ENCODE assay signal across 8 cellular contexts in genomic region chr1:228646717-228647522, GRCh38.
DNase-seq lines count a peak whose midpoint lies in the region; ATAC-seq and TF ChIP-seq lines count a peak whose summit lies in the region.

No MANE protein-coding gene starts in this region.

- H3K36me3 Mint-ChIP-seq in Caco-2 (ENCODE audit: insufficient read depth, unreplicated experiment): peaks cover 6% of the 10 kb centered on the region
- peaks cover 8% of the 10 kb centered on the region for H3K36me3 Mint-ChIP-seq in activated T-helper 2 cell treated with anti-CD3 and anti-CD28 coated beads, Interferon-gamma antibody, Interleukin-2, Interleukin-4, amounts not matched to agents 10 μg/mL and 5 μg/mL and 100 μg/mL, durations not matched to agents 14 hours and 24 hours and 36 hours (ENCODE audit: low read depth)

- H3K9me3 Mint-ChIP-seq in Caco-2 (ENCODE audit: unreplicated experiment): no peaks in the 10 kb centered on the region
- H3K9me3 Mint-ChIP-seq in activated T-helper 2 cell treated with anti-CD3 and anti-CD28 coated beads, Interferon-gamma antibody, Interleukin-2, Interleukin-4, amounts not matched to agents 10 μg/mL and 5 μg/mL and 100 μg/mL, durations not matched to agents 14 hours and 24 hours and 36 hours: no peaks in the 10 kb centered on the region

- POLR2A ChIA-PET in Caco-2 (lab: Charles Lee): interaction anchor here (0.6 kb wide), 1 partner anchor 189 kb away, joined by 11 read pairs; no protein-coding TSS in a partner anchor

- intact Hi-C loops in Caco-2 (cut with micrococcal nuclease; ENCODE audit: unreplicated experiment): no loop called here
- intact Hi-C loops in activated T-helper 2 cell treated with anti-CD3 and anti-CD28 coated beads, Interferon-gamma antibody, Interleukin-2, Interleukin-4, amounts not matched to agents 10 μg/mL and 5 μg/mL and 100 μg/mL, durations not matched to agents 14 hours and 24 hours and 36 hours (cut with micrococcal nuclease): no loop called here
- intact Hi-C loops in Right ventricle myocardium superior (cut with DNase I): no loop called here
- intact Hi-C loops in posterior vena cava (cut with DNase I): no loop called here

- TF ChIP-seq CTCF in Caco-2 (IDR thresholded peaks at IDR 0.05; ENCODE audit: insufficient read depth in 1 of 2, low read depth in 1 of 2, low read length in 1 of 2, severe bottlenecking in 1 of 2, unreplicated experiment in 1 of 2) (no peak), HFF-Myc (IDR thresholded peaks at IDR 0.05; ENCODE audit: low read depth, low read length, missing control alignments) (no peak)

- peak overlapping the region; percentile 79 for H3K4me3 Mint-ChIP-seq in Caco-2 (ENCODE audit: unreplicated experiment)
- H3K4me3 Mint-ChIP-seq in activated T-helper 2 cell treated with anti-CD3 and anti-CD28 coated beads, Interferon-gamma antibody, Interleukin-2, Interleukin-4, amounts not matched to agents 10 μg/mL and 5 μg/mL and 100 μg/mL, durations not matched to agents 14 hours and 24 hours and 36 hours (ENCODE audit: low read depth): peak overlapping the region; percentile 90

- no peaks in the 10 kb centered on the region; the same call in 1 of the 2 replicates for H3K27me3 ChIP-seq in Caco-2 (replicated peaks; ENCODE audit: control insufficient read depth, insufficient read depth, low read length)

- H3K4me3 ChIP-seq in Caco-2 (ENCODE audit: low read depth, low read length) (peak overlapping the region; percentile 54), HFF-Myc (replicated peaks; ENCODE audit: low read depth, low read length) (peak overlapping the region; percentile 61)

- H3K36me3 ChIP-seq in Caco-2 (ENCODE audit: control insufficient read depth, insufficient read depth, low read length): no peaks in the 10 kb centered on the region

- H3K4me1 Mint-ChIP-seq in Caco-2 (ENCODE audit: low read depth, unreplicated experiment): peaks cover 7% of the 10 kb centered on the region
- peaks cover 19% of the 10 kb centered on the region for H3K4me1 Mint-ChIP-seq in activated T-helper 2 cell treated with anti-CD3 and anti-CD28 coated beads, Interferon-gamma antibody, Interleukin-2, Interleukin-4, amounts not matched to agents 10 μg/mL and 5 μg/mL and 100 μg/mL, durations not matched to agents 14 hours and 24 hours and 36 hours (ENCODE audit: low read depth)

- DNase-seq in Caco-2 (peak; percentile 46 to 51), HFF-Myc (ENCODE audit: extremely low read depth, low read depth) (peak; percentile 17), NOMO-1 (lab: John Stamatoyannopoulos, UW; ENCODE audit: unreplicated experiment in 2 of 2) (peak; percentile 39 to 44), Right ventricle myocardium superior (peak; percentile 66), posterior vena cava (ENCODE audit: low spot score) (peak; percentile 87)
- DNase-seq in activated T-helper 2 cell treated with anti-CD3 and anti-CD28 coated beads, Interferon-gamma antibody, Interleukin-2, Interleukin-4, amounts not matched to agents 10 μg/mL and 5 μg/mL and 100 μg/mL, durations not matched to agents 14 hours and 24 hours and 36 hours (ENCODE audit: low spot score): peak; percentile 31

- H3K27me3 Mint-ChIP-seq in Caco-2 (ENCODE audit: insufficient read depth, unreplicated experiment): no peaks in the 10 kb centered on the region
- peaks cover 46% of the 10 kb centered on the region for H3K27me3 Mint-ChIP-seq in activated T-helper 2 cell treated with anti-CD3 and anti-CD28 coated beads, Interferon-gamma antibody, Interleukin-2, Interleukin-4, amounts not matched to agents 10 μg/mL and 5 μg/mL and 100 μg/mL, durations not matched to agents 14 hours and 24 hours and 36 hours (ENCODE audit: low read depth)

- BruUV-seq in Caco-2 (replicated peaks; lab: Mats Ljungman, UMichigan): no TSS peak

- ATAC-seq in Right ventricle myocardium superior (ENCODE audit: poor library complexity) (peak; percentile 79), HG03571 (IDR thresholded peaks at IDR 0.05; ENCODE audit: unreplicated experiment) (no peak), HG02642 (IDR thresholded peaks at IDR 0.05; ENCODE audit: poor library complexity, unreplicated experiment) (no peak)

- H3K4me1 ChIP-seq in Caco-2: no peaks in the 10 kb centered on the region

- CTCF ChIA-PET in Caco-2 (lab: Charles Lee): no interaction called here

- no peaks in the 10 kb centered on the region for H3K9me3 ChIP-seq in Caco-2

- peak overlapping the region; percentile 81 for H3K27ac Mint-ChIP-seq in Caco-2 (ENCODE audit: unreplicated experiment)
- peak overlapping the region; percentile 69 for H3K27ac Mint-ChIP-seq in activated T-helper 2 cell treated with anti-CD3 and anti-CD28 coated beads, Interferon-gamma antibody, Interleukin-2, Interleukin-4, amounts not matched to agents 10 μg/mL and 5 μg/mL and 100 μg/mL, durations not matched to agents 14 hours and 24 hours and 36 hours

Comparison
In these comparisons a context has a peak if more than half of its experiments do, and no peak if none do; other contexts are left out.
1. DNase-seq: peak in every context shown above with its lines; median percentile 87 in posterior vena cava; 66 in Right ventricle myocardium superior; 48 in Caco-2; 42 in NOMO-1; 31 in activated T-helper 2 cell treated with anti-CD3 and anti-CD28 coated beads, Interferon-gamma antibody, Interleukin-2, Interleukin-4, amounts not matched to agents 10 μg/mL and 5 μg/mL and 100 μg/mL, durations not matched to agents 14 hours and 24 hours and 36 hours; 17 in HFF-Myc.